In genomic region chr17:40145476-40145875, GRCh38 we compare ENCODE assay signal across 13 cellular contexts. TPM values are rescaled to one million over a fixed set of nuclear protein-coding genes. Genes with fewer than 3 reads are reported as not detected.
DNase-seq lines count a peak whose midpoint lies in the region; ATAC-seq, FAIRE-seq and TF ChIP-seq lines count a peak whose summit lies in the region.
"Had no signal": no experiment of that assay in that cellular context is flagged by ENCODE, and none has a peak within 500 bp of the region (broad histone marks: within the 10 kb centered on the region; RNA-seq: fewer than 3 reads in every experiment).

No MANE protein-coding gene starts in this region.

- peaks cover 50% of the 10 kb centered on the region for H3K4me1 Mint-ChIP-seq in activated CD4-positive, alpha-beta memory T cell treated with anti-CD3 and anti-CD28 coated beads for 36 hours (ENCODE audit: low read depth)
- H3K4me1 Mint-ChIP-seq in activated CD4-positive, alpha-beta memory T cell treated with anti-CD3 and anti-CD28 coated beads, Interleukin-2, amount 10 ng/mL, durations not matched to agents 7 days and 5 days = peaks cover 41% of the 10 kb centered on the region
- peaks cover 64% of the 10 kb centered on the region for H3K4me1 Mint-ChIP-seq in stimulated activated effector memory CD8-positive, alpha-beta T cell treated with anti-CD3 and anti-CD28 coated beads, Interleukin-12 subunit alpha, Interleukin-12 subunit beta, amount 100 ng/mL, for 72 hours
- H3K4me1 Mint-ChIP-seq in activated CD8-positive, alpha-beta T cell treated with anti-CD3 and anti-CD28 coated beads, Interleukin-2, amount 10 ng/mL, durations not matched to agents 7 days and 5 days (ENCODE audit: low read depth) = peaks cover 29% of the 10 kb centered on the region

- no peaks in the 10 kb centered on the region for H3K27me3 Mint-ChIP-seq in activated CD4-positive, alpha-beta memory T cell treated with anti-CD3 and anti-CD28 coated beads for 36 hours
- H3K27me3 Mint-ChIP-seq in activated CD4-positive, alpha-beta memory T cell treated with anti-CD3 and anti-CD28 coated beads, Interleukin-2, amount 10 ng/mL, durations not matched to agents 7 days and 5 days = no peaks in the 10 kb centered on the region
- no peaks in the 10 kb centered on the region for H3K27me3 Mint-ChIP-seq in activated CD8-positive, alpha-beta T cell treated with anti-CD3 and anti-CD28 coated beads, Interleukin-2, amount 10 ng/mL, durations not matched to agents 7 days and 5 days (ENCODE audit: low read depth)

- no peak overlapping the region for H3K4me3 ChIP-seq in SK-N-MC
- H3K4me3 ChIP-seq in K562 = no peak overlapping the region
- H3K4me3 ChIP-seq: BLaER1 had no signal

- POLR2A ChIA-PET in activated CD4-positive, alpha-beta memory T cell treated with anti-CD3 and anti-CD28 coated beads for 36 hours (lab: Charles Lee) = no interaction called here
- POLR2A ChIA-PET in activated CD4-positive, alpha-beta memory T cell treated with anti-CD3 and anti-CD28 coated beads, Interleukin-2, amount 10 ng/mL, durations not matched to agents 7 days and 5 days (lab: Charles Lee) = interaction anchor here (1.8 kb wide), 1 partner anchor 11 kb away, joined by 4 read pairs; no protein-coding TSS in a partner anchor
- POLR2A ChIA-PET in K562 (lab: Yijun Ruan, JAX) = interaction anchor here (1.0 kb wide), 1 partner anchor 162 kb away, joined by 3 read pairs; no protein-coding TSS in a partner anchor
- POLR2A ChIA-PET in activated CD8-positive, alpha-beta T cell treated with anti-CD3 and anti-CD28 coated beads, Interleukin-2, amount 10 ng/mL, durations not matched to agents 7 days and 5 days (lab: Charles Lee) = no interaction called here

- no peak for DNase-seq in activated CD4-positive, alpha-beta memory T cell treated with anti-CD3 and anti-CD28 coated beads for 36 hours
- no peak for DNase-seq in activated CD4-positive, alpha-beta memory T cell treated with anti-CD3 and anti-CD28 coated beads, Interleukin-2, amount 10 ng/mL, durations not matched to agents 7 days and 5 days
- DNase-seq in SK-N-MC (ENCODE audit: low read depth, low spot score) (no peak), K562 (ENCODE audit: extremely low read depth in 1 of 4, low spot score in 3 of 4) (no peak), GOT3 (lab: John Stamatoyannopoulos, UW) (no peak), islet precursor cell (no peak)
- no peak for DNase-seq in stimulated activated effector memory CD8-positive, alpha-beta T cell treated with anti-CD3 and anti-CD28 coated beads, Interleukin-12 subunit alpha, Interleukin-12 subunit beta, amount 100 ng/mL, for 72 hours (ENCODE audit: low spot score in 2 of 2)
- DNase-seq in activated CD8-positive, alpha-beta T cell treated with anti-CD3 and anti-CD28 coated beads, Interleukin-2, amount 10 ng/mL, durations not matched to agents 7 days and 5 days = no peak
- DNase-seq: 8988T, AML-193, DMS53, H9 had no signal

- no peaks in the 10 kb centered on the region for H3K9me3 Mint-ChIP-seq in activated CD4-positive, alpha-beta memory T cell treated with anti-CD3 and anti-CD28 coated beads for 36 hours
- no peaks in the 10 kb centered on the region for H3K9me3 Mint-ChIP-seq in activated CD4-positive, alpha-beta memory T cell treated with anti-CD3 and anti-CD28 coated beads, Interleukin-2, amount 10 ng/mL, durations not matched to agents 7 days and 5 days
- H3K9me3 Mint-ChIP-seq in stimulated activated effector memory CD8-positive, alpha-beta T cell treated with anti-CD3 and anti-CD28 coated beads, Interleukin-12 subunit alpha, Interleukin-12 subunit beta, amount 100 ng/mL, for 72 hours = no peaks in the 10 kb centered on the region
- H3K9me3 Mint-ChIP-seq in activated CD8-positive, alpha-beta T cell treated with anti-CD3 and anti-CD28 coated beads, Interleukin-2, amount 10 ng/mL, durations not matched to agents 7 days and 5 days (ENCODE audit: insufficient read depth) = no peaks in the 10 kb centered on the region
- H3K9me3 Mint-ChIP-seq: H9 had no signal

- in situ Hi-C loops in K562 (cut with MboI) = no loop called here

- TF ChIP-seq RAD21 in K562 (CRISPR knock-in tag; conservative IDR thresholded peaks at IDR 0.05 in 1 of 2, IDR thresholded peaks at IDR 0.05 in 1 of 2) = no peak

- H3K27me3 ChIP-seq in K562 (ENCODE audit: control insufficient read depth in 2 of 2, insufficient read depth in 2 of 2, low read length in 2 of 2) = no peaks in the 10 kb centered on the region
- H3K27me3 ChIP-seq: BLaER1 had no signal

- FAIRE-seq in K562 (lab: Jason Lieb, UNC) = no peak

- TF ChIP-seq CTCF in K562 (IDR thresholded peaks at IDR 0.05 in 2 of 3, conservative IDR thresholded peaks at IDR 0.05 in 1 of 3; ENCODE audit: insufficient read depth in 2 of 3, low read depth in 1 of 3, low read length in 3 of 3) = no peak

- no peak overlapping the region for H2AFZ ChIP-seq in K562 (ENCODE audit: low read depth, low read length)

- H3K36me3 ChIP-seq in SK-N-MC (ENCODE audit: insufficient read depth, low read length) = peaks cover 77% of the 10 kb centered on the region
- peaks cover 69% of the 10 kb centered on the region for H3K36me3 ChIP-seq in K562 (ENCODE audit: control insufficient read depth, insufficient read depth, low read length)

- H3K27ac Mint-ChIP-seq in activated CD4-positive, alpha-beta memory T cell treated with anti-CD3 and anti-CD28 coated beads for 36 hours = peak overlapping the region; percentile 3
- no peak overlapping the region for H3K27ac Mint-ChIP-seq in activated CD4-positive, alpha-beta memory T cell treated with anti-CD3 and anti-CD28 coated beads, Interleukin-2, amount 10 ng/mL, durations not matched to agents 7 days and 5 days
- peak overlapping the region; percentile 23 for H3K27ac Mint-ChIP-seq in stimulated activated effector memory CD8-positive, alpha-beta T cell treated with anti-CD3 and anti-CD28 coated beads, Interleukin-12 subunit alpha, Interleukin-12 subunit beta, amount 100 ng/mL, for 72 hours
- H3K27ac Mint-ChIP-seq in activated CD8-positive, alpha-beta T cell treated with anti-CD3 and anti-CD28 coated beads, Interleukin-2, amount 10 ng/mL, durations not matched to agents 7 days and 5 days = no peak overlapping the region
- H3K27ac Mint-ChIP-seq: H9 had no signal

- H4K20me1 ChIP-seq in K562 (replicated peaks; ENCODE audit: control insufficient read depth, insufficient read depth, low read length) = no peaks in the 10 kb centered on the region

- no peak for TF ChIP-seq POLR2A in K562 (conservative IDR thresholded peaks at IDR 0.05)

- no peak overlapping the region for H3K4me3 Mint-ChIP-seq in activated CD4-positive, alpha-beta memory T cell treated with anti-CD3 and anti-CD28 coated beads for 36 hours
- H3K4me3 Mint-ChIP-seq in activated CD4-positive, alpha-beta memory T cell treated with anti-CD3 and anti-CD28 coated beads, Interleukin-2, amount 10 ng/mL, durations not matched to agents 7 days and 5 days = no peak overlapping the region
- no peak overlapping the region for H3K4me3 Mint-ChIP-seq in stimulated activated effector memory CD8-positive, alpha-beta T cell treated with anti-CD3 and anti-CD28 coated beads, Interleukin-12 subunit alpha, Interleukin-12 subunit beta, amount 100 ng/mL, for 72 hours
- H3K4me3 Mint-ChIP-seq in activated CD8-positive, alpha-beta T cell treated with anti-CD3 and anti-CD28 coated beads, Interleukin-2, amount 10 ng/mL, durations not matched to agents 7 days and 5 days = no peak overlapping the region
- H3K4me3 Mint-ChIP-seq: H9 had no signal

- no peaks in the 10 kb centered on the region for H3K9me1 ChIP-seq in K562 (ENCODE audit: control insufficient read depth, insufficient read depth, low read length)

- no peaks in the 10 kb centered on the region for H3K9me3 ChIP-seq in SK-N-MC (ENCODE audit: low read depth, low read length)
- H3K9me3 ChIP-seq in K562 (replicated peaks; ENCODE audit: control insufficient read depth, insufficient read depth, low read depth, low read length) = no peaks in the 10 kb centered on the region
- H3K9me3 ChIP-seq: BLaER1 had no signal

- intact Hi-C loops in activated CD4-positive, alpha-beta memory T cell treated with anti-CD3 and anti-CD28 coated beads for 36 hours (cut with micrococcal nuclease) = no loop called here
- intact Hi-C loops in K562 (cut with micrococcal nuclease) = no loop called here

- BruUV-seq in K562 (replicated peaks; lab: Mats Ljungman, UMichigan) = no TSS peak

- no peak for ATAC-seq in K562
- no peak for ATAC-seq in stimulated activated effector memory CD8-positive, alpha-beta T cell treated with anti-CD3 and anti-CD28 coated beads, Interleukin-12 subunit alpha, Interleukin-12 subunit beta, amount 100 ng/mL, for 72 hours
- ATAC-seq in activated CD8-positive, alpha-beta T cell treated with anti-CD3 and anti-CD28 coated beads, Interleukin-2, amount 10 ng/mL, durations not matched to agents 7 days and 5 days = no peak

- H3K27ac ChIP-seq in SK-N-MC = peak overlapping the region; percentile 50; the same call in 1 of the 2 replicates
- H3K27ac ChIP-seq in K562 (ENCODE audit: extremely low read depth, low read depth, low read length) = no peak overlapping the region
- H3K27ac ChIP-seq: BLaER1 had no signal

- peaks cover 3% of the 10 kb centered on the region in 2 experiments; a peak in 3 of 5 replicates for H3K4me1 ChIP-seq in K562 (replicated peaks in 1 of 2; ENCODE audit: control insufficient read depth in 2 of 2, insufficient read depth in 2 of 2, low read length in 2 of 2)

- no peak for TF ChIP-seq EP300 in K562 (IDR thresholded peaks at IDR 0.05; ENCODE audit: low read length)

- no peak overlapping the region for H3K4me2 ChIP-seq in K562 (ENCODE audit: insufficient read depth, low read length)
- H3K4me2 ChIP-seq: BLaER1 had no signal

- CTCF ChIA-PET in activated CD4-positive, alpha-beta memory T cell treated with anti-CD3 and anti-CD28 coated beads for 36 hours (lab: Charles Lee) = interaction anchor here (0.7 kb wide), 1 partner anchor 177 kb away, joined by 3 read pairs; no protein-coding TSS in a partner anchor
- CTCF ChIA-PET in activated CD4-positive, alpha-beta memory T cell treated with anti-CD3 and anti-CD28 coated beads, Interleukin-2, amount 10 ng/mL, durations not matched to agents 7 days and 5 days (lab: Charles Lee) = interaction anchor here (1.6 kb wide), 1 partner anchor 132 kb away, joined by 4 read pairs; no protein-coding TSS in a partner anchor
- CTCF ChIA-PET in K562 (lab: Yijun Ruan, JAX; ENCODE audit: low intra/inter-chr PET ratio) = no interaction called here
- CTCF ChIA-PET in activated CD8-positive, alpha-beta T cell treated with anti-CD3 and anti-CD28 coated beads, Interleukin-2, amount 10 ng/mL, durations not matched to agents 7 days and 5 days (lab: Charles Lee) = no interaction called here

- H3K79me2 ChIP-seq in K562 (ENCODE audit: control insufficient read depth, insufficient read depth, low read length) = peaks cover 55% of the 10 kb centered on the region

- H3K9ac ChIP-seq in SK-N-MC (ENCODE audit: insufficient read length) (no peak overlapping the region), K562 (ENCODE audit: insufficient read depth in 1 of 2, low read depth in 2 of 2, low read length in 2 of 2) (no peak overlapping the region)
- H3K9ac ChIP-seq: BLaER1 had no signal

- whole genome bisulfite sequencing in K562 (ENCODE audit: insufficient coverage, low coverage, missing lambda C conversion rate) = 90% methylated on average over 3 of the region's 3 CpGs

- peaks cover 47% of the 10 kb centered on the region for H3K36me3 Mint-ChIP-seq in activated CD4-positive, alpha-beta memory T cell treated with anti-CD3 and anti-CD28 coated beads for 36 hours
- peaks cover 58% of the 10 kb centered on the region for H3K36me3 Mint-ChIP-seq in activated CD4-positive, alpha-beta memory T cell treated with anti-CD3 and anti-CD28 coated beads, Interleukin-2, amount 10 ng/mL, durations not matched to agents 7 days and 5 days (ENCODE audit: low read depth)
- H3K36me3 Mint-ChIP-seq in stimulated activated effector memory CD8-positive, alpha-beta T cell treated with anti-CD3 and anti-CD28 coated beads, Interleukin-12 subunit alpha, Interleukin-12 subunit beta, amount 100 ng/mL, for 72 hours = peaks cover 97% of the 10 kb centered on the region
- H3K36me3 Mint-ChIP-seq in activated CD8-positive, alpha-beta T cell treated with anti-CD3 and anti-CD28 coated beads, Interleukin-2, amount 10 ng/mL, durations not matched to agents 7 days and 5 days (ENCODE audit: low read depth) = peaks cover 51% of the 10 kb centered on the region

RNA-seq across cellular contexts. Expression of gene CASC3, which starts 5.1 kb away (rescaled TPM):
- 100 to 1,000 TPM in 1 of 2 experiments, 10 to 100 TPM in 1; 96.1 to 102 TPM for total RNA-seq in activated CD4-positive, alpha-beta memory T cell treated with anti-CD3 and anti-CD28 coated beads for 36 hours
- 10 to 100 TPM; 84.5 to 89.1 TPM for total RNA-seq in activated CD4-positive, alpha-beta memory T cell treated with anti-CD3 and anti-CD28 coated beads, Interleukin-2, amount 10 ng/mL, durations not matched to agents 7 days and 5 days
- total RNA-seq in K562 (2011; cell fraction: chromatin; rRNA removed; ENCODE audit: low replicate concordance) = 240 and 242 TPM in 2 replicates
- 98.2 and 103 TPM in 2 replicates for total RNA-seq in K562 (2011; cell fraction: nucleolus; rRNA removed)
- 184 and 228 TPM in 2 replicates for total RNA-seq in K562 (2011; cell fraction: nucleoplasm; rRNA removed)
- total RNA-seq in K562 (2014; rRNA removed) (21.5 and 30.8 TPM in 2 replicates), K562 (2014; rRNA removed; fragmentation: Illumina TruSeq; extraction: Trizol) (38.2 and 38.7 TPM in 2 replicates), K562 (2015; rRNA removed; fragmentation: Illumina TruSeq; extraction: Trizol) (34.4 and 36.5 TPM in 2 replicates), K562 (2021) (57.5 and 61.1 TPM in 2 replicates)
- polyA plus RNA-seq in K562 (2011; rRNA removed) (43.3 and 51.8 TPM in 2 replicates), K562 (2014; fragmentation: Illumina TruSeq; extraction: Trizol) (56.5 and 65.1 TPM in 2 replicates), K562 (2014; fragmentation: Nextera tagmentation; extraction: Ambion mirVana) (10 to 100 TPM; 12.5 to 16.9 TPM), K562 (2014; rRNA removed) (35.2 and 38.9 TPM in 2 replicates)
- polyA plus RNA-seq in K562 (2011; cell fraction: cytosol; rRNA removed) = 29.1 and 32.3 TPM in 2 replicates
- 191 and 220 TPM in 2 replicates for polyA plus RNA-seq in K562 (2011; cell fraction: nucleus; rRNA removed)
- polyA plus RNA-seq in K562 (2012) = 48.8 and 57.5 TPM in 2 replicates
- 30.6 and 33.1 TPM in 2 replicates for polyA minus RNA-seq in K562 (2011; rRNA and poly(A)+ RNA removed)
- polyA minus RNA-seq in K562 (2011; cell fraction: cytosol; rRNA and poly(A)+ RNA removed) = 13.3 and 20.1 TPM in 2 replicates
- polyA minus RNA-seq in K562 (2011; cell fraction: nucleus; rRNA and poly(A)+ RNA removed) = 26.1 and 31.4 TPM in 2 replicates
- 10 to 100 TPM; 66.2 to 67.7 TPM for total RNA-seq in activated CD8-positive, alpha-beta T cell treated with anti-CD3 and anti-CD28 coated beads, Interleukin-2, amount 10 ng/mL, durations not matched to agents 7 days and 5 days

RNA-seq across cellular contexts. Expression of gene MSL1, which starts 23.7 kb away (rescaled TPM):
- 10 to 100 TPM; 77.9 to 80.6 TPM for total RNA-seq in activated CD4-positive, alpha-beta memory T cell treated with anti-CD3 and anti-CD28 coated beads for 36 hours
- 100 to 1,000 TPM; 102 to 103 TPM for total RNA-seq in activated CD4-positive, alpha-beta memory T cell treated with anti-CD3 and anti-CD28 coated beads, Interleukin-2, amount 10 ng/mL, durations not matched to agents 7 days and 5 days
- total RNA-seq in K562 (2011; cell fraction: chromatin; rRNA removed; ENCODE audit: low replicate concordance) = 152 and 243 TPM in 2 replicates
- 80.5 and 93.3 TPM in 2 replicates for total RNA-seq in K562 (2011; cell fraction: nucleolus; rRNA removed)
- 126 and 148 TPM in 2 replicates for total RNA-seq in K562 (2011; cell fraction: nucleoplasm; rRNA removed)
- total RNA-seq in K562 (2014; rRNA removed) (51.7 and 52.4 TPM in 2 replicates), K562 (2014; rRNA removed; fragmentation: Illumina TruSeq; extraction: Trizol) (61.9 and 64.9 TPM in 2 replicates), K562 (2015; rRNA removed; fragmentation: Illumina TruSeq; extraction: Trizol) (77.8 and 91.8 TPM in 2 replicates), K562 (2021) (48.6 and 61.8 TPM in 2 replicates)
- polyA plus RNA-seq in K562 (2011; rRNA removed) (48.0 and 66.7 TPM in 2 replicates), K562 (2014; fragmentation: Illumina TruSeq; extraction: Trizol) (99.3 and 120 TPM in 2 replicates), K562 (2014; fragmentation: Nextera tagmentation; extraction: Ambion mirVana) (10 to 100 TPM; 13.8 to 13.9 TPM), K562 (2014; rRNA removed) (62.8 and 74.1 TPM in 2 replicates)
- polyA plus RNA-seq in K562 (2011; cell fraction: cytosol; rRNA removed) = 15.6 and 17.6 TPM in 2 replicates
- polyA plus RNA-seq in K562 (2011; cell fraction: nucleus; rRNA removed) = 122 and 128 TPM in 2 replicates
- 40.1 and 52.3 TPM in 2 replicates for polyA plus RNA-seq in K562 (2012)
- polyA minus RNA-seq in K562 (2011; rRNA and poly(A)+ RNA removed) = 56.6 and 69.1 TPM in 2 replicates
- polyA minus RNA-seq in K562 (2011; cell fraction: cytosol; rRNA and poly(A)+ RNA removed) = 16.1 and 30.2 TPM in 2 replicates
- polyA minus RNA-seq in K562 (2011; cell fraction: nucleus; rRNA and poly(A)+ RNA removed) = 40.7 and 50.6 TPM in 2 replicates
- total RNA-seq in activated CD8-positive, alpha-beta T cell treated with anti-CD3 and anti-CD28 coated beads, Interleukin-2, amount 10 ng/mL, durations not matched to agents 7 days and 5 days = 10 to 100 TPM; 80.5 to 83.2 TPM

RNA-seq across cellular contexts. Expression of gene RAPGEFL1, which starts 31.8 kb away (rescaled TPM):
- 1 to 10 TPM; 4.9 to 6.1 TPM for total RNA-seq in activated CD4-positive, alpha-beta memory T cell treated with anti-CD3 and anti-CD28 coated beads for 36 hours
- total RNA-seq in activated CD4-positive, alpha-beta memory T cell treated with anti-CD3 and anti-CD28 coated beads, Interleukin-2, amount 10 ng/mL, durations not matched to agents 7 days and 5 days = 1 to 10 TPM; 4.7 to 6.0 TPM
- 22.1 and 46.9 TPM in 2 replicates for total RNA-seq in K562 (2011; cell fraction: chromatin; rRNA removed; ENCODE audit: low replicate concordance)
- total RNA-seq in K562 (2011; cell fraction: nucleolus; rRNA removed) = 18.2 and 24.0 TPM in 2 replicates
- total RNA-seq in K562 (2011; cell fraction: nucleoplasm; rRNA removed) = 17.4 and 20.8 TPM in 2 replicates
- total RNA-seq in K562 (2014; rRNA removed) (1.8 and 2.1 TPM in 2 replicates), K562 (2014; rRNA removed; fragmentation: Illumina TruSeq; extraction: Trizol) (1.5 and 1.6 TPM in 2 replicates), K562 (2015; rRNA removed; fragmentation: Illumina TruSeq; extraction: Trizol) (1.5 and 1.8 TPM in 2 replicates), K562 (2021) (3.6 and 4.1 TPM in 2 replicates)
- polyA plus RNA-seq in K562 (2011; rRNA removed) (2.4 and 2.9 TPM in 2 replicates), K562 (2014; fragmentation: Illumina TruSeq; extraction: Trizol) (1.9 and 2.8 TPM in 2 replicates), K562 (2014; fragmentation: Nextera tagmentation; extraction: Ambion mirVana) (under 1 TPM; 0.18 to 0.50 TPM), K562 (2014; rRNA removed) (2.2 and 2.6 TPM in 2 replicates)
- 1.4 and 4.0 TPM in 2 replicates for polyA plus RNA-seq in K562 (2011; cell fraction: cytosol; rRNA removed)
- polyA plus RNA-seq in K562 (2011; cell fraction: nucleus; rRNA removed) = 9.7 and 22.8 TPM in 2 replicates
- polyA plus RNA-seq in K562 (2012) = 2.0 and 2.5 TPM in 2 replicates
- 1.9 and 2.9 TPM in 2 replicates for polyA minus RNA-seq in K562 (2011; rRNA and poly(A)+ RNA removed)
- 2.1 and 4.2 TPM in 2 replicates for polyA minus RNA-seq in K562 (2011; cell fraction: cytosol; rRNA and poly(A)+ RNA removed)
- polyA minus RNA-seq in K562 (2011; cell fraction: nucleus; rRNA and poly(A)+ RNA removed) = 4.2 and 7.1 TPM in 2 replicates
- total RNA-seq in activated CD8-positive, alpha-beta T cell treated with anti-CD3 and anti-CD28 coated beads, Interleukin-2, amount 10 ng/mL, durations not matched to agents 7 days and 5 days = 1 to 10 TPM; 4.8 to 5.3 TPM

RNA-seq across cellular contexts. Expression of gene NR1D1, which starts 45.1 kb away (rescaled TPM):
- 1 to 10 TPM; 6.7 to 7.3 TPM for total RNA-seq in activated CD4-positive, alpha-beta memory T cell treated with anti-CD3 and anti-CD28 coated beads for 36 hours
- 1 to 10 TPM; 5.2 to 5.9 TPM for total RNA-seq in activated CD4-positive, alpha-beta memory T cell treated with anti-CD3 and anti-CD28 coated beads, Interleukin-2, amount 10 ng/mL, durations not matched to agents 7 days and 5 days
- total RNA-seq in K562 (2011; cell fraction: chromatin; rRNA removed; ENCODE audit: low replicate concordance) = 2.3 and 7.8 TPM in 2 replicates
- total RNA-seq in K562 (2011; cell fraction: nucleolus; rRNA removed) = 3.6 and 4.0 TPM in 2 replicates
- 3.1 and 3.2 TPM in 2 replicates for total RNA-seq in K562 (2011; cell fraction: nucleoplasm; rRNA removed)
- total RNA-seq in K562 (2014; rRNA removed) = 0.78 and 1.00 TPM in 2 replicates
- total RNA-seq in K562 (2014; rRNA removed; fragmentation: Illumina TruSeq; extraction: Trizol) = 0.32 and 0.47 TPM in 2 replicates
- total RNA-seq in K562 (2015; rRNA removed; fragmentation: Illumina TruSeq; extraction: Trizol) = 0.65 and 1.2 TPM in 2 replicates
- 6.6 and 7.7 TPM in 2 replicates for total RNA-seq in K562 (2021)
- 0.25 and 0.41 TPM in 2 replicates for polyA plus RNA-seq in K562 (2011; rRNA removed)
- polyA plus RNA-seq in K562 (2011; cell fraction: cytosol; rRNA removed) = 0.21 and 0.89 TPM in 2 replicates
- 1.3 and 5.0 TPM in 2 replicates for polyA plus RNA-seq in K562 (2011; cell fraction: nucleus; rRNA removed)
- 5.3 and 5.4 TPM in 2 replicates for polyA plus RNA-seq in K562 (2012)
- polyA plus RNA-seq in K562 (2014; fragmentation: Illumina TruSeq; extraction: Trizol) = 4.7 and 6.9 TPM in 2 replicates
- under 1 TPM; 0.27 TPM for polyA plus RNA-seq in K562 (2014; fragmentation: Nextera tagmentation; extraction: Ambion mirVana)
- polyA plus RNA-seq in K562 (2014; rRNA removed) = 1.4 and 2.0 TPM in 2 replicates
- polyA minus RNA-seq in K562 (2011; rRNA and poly(A)+ RNA removed) = 0.42 and 0.63 TPM in 2 replicates
- 0.46 and 3.3 TPM in 2 replicates for polyA minus RNA-seq in K562 (2011; cell fraction: cytosol; rRNA and poly(A)+ RNA removed)
- 2.2 and 2.6 TPM in 2 replicates for polyA minus RNA-seq in K562 (2011; cell fraction: nucleus; rRNA and poly(A)+ RNA removed)
- 1 to 10 TPM; 4.1 to 4.9 TPM for total RNA-seq in activated CD8-positive, alpha-beta T cell treated with anti-CD3 and anti-CD28 coated beads, Interleukin-2, amount 10 ng/mL, durations not matched to agents 7 days and 5 days

Comparison
In these comparisons a context has a peak if more than half of its experiments do, and no peak if none do; other contexts are left out.
1. H3K27ac Mint-ChIP-seq: peak in activated CD4-positive, alpha-beta memory T cell treated with anti-CD3 and anti-CD28 coated beads for 36 hours (single experiment) and stimulated activated effector memory CD8-positive, alpha-beta T cell treated with anti-CD3 and anti-CD28 coated beads, Interleukin-12 subunit alpha, Interleukin-12 subunit beta, amount 100 ng/mL, for 72 hours (single experiment); none in activated CD4-positive, alpha-beta memory T cell treated with anti-CD3 and anti-CD28 coated beads, Interleukin-2, amount 10 ng/mL, durations not matched to agents 7 days and 5 days (single experiment) and activated CD8-positive, alpha-beta T cell treated with anti-CD3 and anti-CD28 coated beads, Interleukin-2, amount 10 ng/mL, durations not matched to agents 7 days and 5 days (single experiment).
2. POLR2A ChIA-PET loops: an anchor here in activated CD4-positive, alpha-beta memory T cell treated with anti-CD3 and anti-CD28 coated beads, Interleukin-2, amount 10 ng/mL, durations not matched to agents 7 days and 5 days (1.8 kb wide) and K562 (1.0 kb wide); none called in activated CD4-positive, alpha-beta memory T cell treated with anti-CD3 and anti-CD28 coated beads for 36 hours and activated CD8-positive, alpha-beta T cell treated with anti-CD3 and anti-CD28 coated beads, Interleukin-2, amount 10 ng/mL, durations not matched to agents 7 days and 5 days.
3. CTCF ChIA-PET loops: an anchor here in activated CD4-positive, alpha-beta memory T cell treated with anti-CD3 and anti-CD28 coated beads for 36 hours (0.7 kb wide) and activated CD4-positive, alpha-beta memory T cell treated with anti-CD3 and anti-CD28 coated beads, Interleukin-2, amount 10 ng/mL, durations not matched to agents 7 days and 5 days (1.6 kb wide); none called in K562 and activated CD8-positive, alpha-beta T cell treated with anti-CD3 and anti-CD28 coated beads, Interleukin-2, amount 10 ng/mL, durations not matched to agents 7 days and 5 days.